ENCODE assay signal across 1 cellular context in genomic region chr6:128508588-128509296, GRCh38.
A peak's percentile ranks its signal among the peaks of the same experiment; 100 is the strongest.
TF ChIP-seq lines count a peak whose summit lies in the region.

No MANE protein-coding gene starts in this region.

TF ChIP-seq in HepG2, 621 proteins besides CTCF, POLR2A, EP300 and RAD21 (continued from another document):
- TF ChIP-seq AFF4 (CRISPR knock-in tag; IDR thresholded peaks at IDR 0.05): no peak
- TF ChIP-seq TERF1 (CRISPR knock-in tag; IDR thresholded peaks at IDR 0.05): no peak
- TF ChIP-seq TCF7 (IDR thresholded peaks at IDR 0.05; ENCODE audit: low read depth): no peak
- no peak for TF ChIP-seq ZNF547 (CRISPR knock-in tag; IDR thresholded peaks at IDR 0.05)
- TF ChIP-seq ZBTB20 (CRISPR knock-in tag; IDR thresholded peaks at IDR 0.05; ENCODE audit: borderline replicate concordance, low read depth): peak; percentile 90
- TF ChIP-seq ZBTB34 (CRISPR knock-in tag; IDR thresholded peaks at IDR 0.05): 0 out of 2 replicates have a peak, but pooled peaks have one; percentile 37
- no peak for TF ChIP-seq USF2 (IDR thresholded peaks at IDR 0.05; ENCODE audit: low read depth, low read length)
- TF ChIP-seq USF2 (CRISPR knock-in tag; IDR thresholded peaks at IDR 0.05; ENCODE audit: borderline replicate concordance): no peak
